Comparison of ENCODE assay signal across 8 cellular contexts in the genomic region with DNA sequence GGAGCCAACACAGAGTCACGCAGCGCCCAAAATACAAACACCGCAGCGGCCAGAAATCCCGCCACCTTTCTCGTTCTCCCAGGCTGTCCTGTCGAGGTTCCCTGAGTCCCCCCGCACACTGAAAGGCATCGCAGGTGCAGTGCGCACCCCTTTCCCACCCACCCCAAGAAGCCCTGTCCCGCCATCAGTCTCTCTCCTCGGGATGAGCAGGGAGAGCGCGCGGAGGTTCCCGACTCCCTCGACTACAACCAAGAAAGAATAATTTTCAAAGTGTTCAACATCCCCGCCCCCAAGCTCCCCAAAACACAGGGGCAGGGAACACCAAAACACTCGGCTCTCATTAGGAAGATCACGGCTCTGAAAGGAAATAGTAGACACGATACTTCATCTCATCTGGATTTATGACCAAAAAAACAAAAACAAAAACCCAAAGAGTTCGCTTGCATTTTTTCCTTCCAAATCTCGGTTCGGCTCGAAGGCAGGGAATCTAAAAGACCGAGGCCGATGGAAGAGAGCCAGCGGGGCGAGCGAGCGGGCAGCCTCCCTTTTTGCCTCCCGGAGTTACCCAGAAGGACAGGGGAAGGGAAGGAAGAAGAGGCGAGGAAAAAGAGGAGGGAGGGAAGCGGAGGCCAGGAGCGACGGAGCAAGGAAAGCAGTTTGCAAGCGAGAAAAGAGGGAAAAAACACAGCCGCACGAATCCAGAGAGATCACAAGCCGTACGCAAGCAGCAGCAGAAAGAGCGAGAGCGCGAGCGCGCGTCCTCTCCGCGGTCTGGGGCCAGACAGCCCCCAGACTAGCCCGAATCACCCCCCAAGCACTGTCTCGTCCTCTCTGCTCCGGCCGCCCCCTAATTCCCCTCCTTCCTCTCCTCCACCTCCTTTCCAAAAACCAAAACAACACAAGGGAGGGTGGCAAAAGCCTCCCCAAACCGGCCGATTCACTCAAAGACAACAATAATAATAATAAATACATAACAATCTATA. TPM values are rescaled to one million over a fixed set of nuclear protein-coding genes. Genes with fewer than 3 reads are reported as not detected.
A peak's percentile ranks its signal among the peaks of the same experiment; 100 is the strongest.
DNase-seq lines count a peak whose midpoint lies in the region; ATAC-seq and TF ChIP-seq lines count a peak whose summit lies in the region.

No MANE protein-coding gene starts in this region.

- no peak for TF ChIP-seq CTCF in DND-41 (IDR thresholded peaks at IDR 0.05; ENCODE audit: borderline replicate concordance, extremely low read depth, low read length, poor library complexity, severe bottlenecking)

- DNase-seq in DND-41 (peak; percentile 70), NCI-H2029 treated with DMSO at 0.1 percent for 48 hours (lab: John Stamatoyannopoulos, UW) (peak; percentile 32), lung microvascular endothelial cell (ENCODE audit: low read depth in 2 of 2) (peak; percentile 63 to 65)
- peak; percentile 56 for DNase-seq in activated CD4-positive, alpha-beta memory T cell treated with anti-CD3 and anti-CD28 coated beads, Interleukin-2, amount 10 ng/mL, durations not matched to agents 7 days and 5 days
- DNase-seq in effector memory CD4-positive, alpha-beta T cell: peak; percentile 26 to 45 (median 39)
- peak in 1 of 2 donors; percentile 81 for DNase-seq in stimulated activated effector memory CD8-positive, alpha-beta T cell treated with anti-CD3 and anti-CD28 coated beads, Interleukin-12 subunit alpha, Interleukin-12 subunit beta, amount 100 ng/mL, for 72 hours (ENCODE audit: low spot score in 2 of 2)

- peak overlapping the region; percentile 99 for H3K27ac ChIP-seq in DND-41 (ENCODE audit: low read length)
- H3K27ac ChIP-seq in effector memory CD4-positive, alpha-beta T cell (ENCODE audit: insufficient read depth, low read length, poor library complexity, severe bottlenecking): peak overlapping the region; percentile 95

- no peak overlapping the region for H2AFZ ChIP-seq in DND-41 (ENCODE audit: low read depth, low read length)

- CTCF ChIA-PET in activated CD4-positive, alpha-beta memory T cell treated with anti-CD3 and anti-CD28 coated beads, Interleukin-2, amount 10 ng/mL, durations not matched to agents 7 days and 5 days (lab: Charles Lee): interaction anchor here (0.9 to 5.2 kb wide), 22 partner anchors 9 to 1377 kb away, joined by 3 to 79 read pairs (median 6); a partner anchor contains a TSS

- H3K9me3 ChIP-seq in DND-41 (ENCODE audit: insufficient read depth, low read length, severe bottlenecking): no peaks in the 10 kb centered on the region
- H3K9me3 ChIP-seq in effector memory CD4-positive, alpha-beta T cell (ENCODE audit: control insufficient read depth, low read length): no peaks in the 10 kb centered on the region

- no peaks in the 10 kb centered on the region for H3K27me3 Mint-ChIP-seq in activated CD4-positive, alpha-beta memory T cell treated with anti-CD3 and anti-CD28 coated beads, Interleukin-2, amount 10 ng/mL, durations not matched to agents 7 days and 5 days

- H3K9me3 Mint-ChIP-seq in activated CD4-positive, alpha-beta memory T cell treated with anti-CD3 and anti-CD28 coated beads, Interleukin-2, amount 10 ng/mL, durations not matched to agents 7 days and 5 days: no peaks in the 10 kb centered on the region
- no peaks in the 10 kb centered on the region for H3K9me3 Mint-ChIP-seq in stimulated activated effector memory CD8-positive, alpha-beta T cell treated with anti-CD3 and anti-CD28 coated beads, Interleukin-12 subunit alpha, Interleukin-12 subunit beta, amount 100 ng/mL, for 72 hours

- ATAC-seq in DND-41 (ENCODE audit: insufficient read depth, low read depth): peak; percentile 13
- ATAC-seq in stimulated activated effector memory CD8-positive, alpha-beta T cell treated with anti-CD3 and anti-CD28 coated beads, Interleukin-12 subunit alpha, Interleukin-12 subunit beta, amount 100 ng/mL, for 72 hours: no peak
- no peak for ATAC-seq in GM21786 (IDR thresholded peaks at IDR 0.05; ENCODE audit: unreplicated experiment)
- ATAC-seq in HG03108 (IDR thresholded peaks at IDR 0.05; ENCODE audit: unreplicated experiment): no peak

- H3K36me3 Mint-ChIP-seq in activated CD4-positive, alpha-beta memory T cell treated with anti-CD3 and anti-CD28 coated beads, Interleukin-2, amount 10 ng/mL, durations not matched to agents 7 days and 5 days (ENCODE audit: low read depth): peaks cover 24% of the 10 kb centered on the region
- H3K36me3 Mint-ChIP-seq in stimulated activated effector memory CD8-positive, alpha-beta T cell treated with anti-CD3 and anti-CD28 coated beads, Interleukin-12 subunit alpha, Interleukin-12 subunit beta, amount 100 ng/mL, for 72 hours: peaks cover 66% of the 10 kb centered on the region

- no peaks in the 10 kb centered on the region; the same call in 1 of the 2 replicates for H3K36me3 ChIP-seq in DND-41 (ENCODE audit: insufficient read depth, low read length)
- no peaks in the 10 kb centered on the region for H3K36me3 ChIP-seq in effector memory CD4-positive, alpha-beta T cell (ENCODE audit: control insufficient read depth, insufficient read depth, low read length)

- peak overlapping the region; percentile 75 to 89 for H3K4me3 ChIP-seq in DND-41 (ENCODE audit: low read depth in 1 of 2, low read length in 2 of 2)
- H3K4me3 ChIP-seq in effector memory CD4-positive, alpha-beta T cell (ENCODE audit: insufficient read depth, low read depth, low read length, poor library complexity, severe bottlenecking): peak overlapping the region; percentile 94

- peak overlapping the region; percentile 99 for H3K27ac Mint-ChIP-seq in activated CD4-positive, alpha-beta memory T cell treated with anti-CD3 and anti-CD28 coated beads, Interleukin-2, amount 10 ng/mL, durations not matched to agents 7 days and 5 days
- peak overlapping the region; percentile 100 for H3K27ac Mint-ChIP-seq in stimulated activated effector memory CD8-positive, alpha-beta T cell treated with anti-CD3 and anti-CD28 coated beads, Interleukin-12 subunit alpha, Interleukin-12 subunit beta, amount 100 ng/mL, for 72 hours

- H3K79me2 ChIP-seq in DND-41 (ENCODE audit: insufficient read depth, low read length): peaks cover 66% of the 10 kb centered on the region

- peaks cover 54% of the 10 kb centered on the region for H3K4me1 ChIP-seq in DND-41 (ENCODE audit: insufficient read depth, low read length)
- peaks cover 30% of the 10 kb centered on the region for H3K4me1 ChIP-seq in effector memory CD4-positive, alpha-beta T cell (ENCODE audit: control insufficient read depth, insufficient read depth, low read length, poor library complexity, severe bottlenecking)

- peak overlapping the region; percentile 89 for H3K4me2 ChIP-seq in DND-41 (ENCODE audit: insufficient read depth, low read length)

- H3K4me1 Mint-ChIP-seq in activated CD4-positive, alpha-beta memory T cell treated with anti-CD3 and anti-CD28 coated beads, Interleukin-2, amount 10 ng/mL, durations not matched to agents 7 days and 5 days: peaks cover 55% of the 10 kb centered on the region
- H3K4me1 Mint-ChIP-seq in stimulated activated effector memory CD8-positive, alpha-beta T cell treated with anti-CD3 and anti-CD28 coated beads, Interleukin-12 subunit alpha, Interleukin-12 subunit beta, amount 100 ng/mL, for 72 hours: peaks cover 62% of the 10 kb centered on the region

- no peaks in the 10 kb centered on the region for H4K20me1 ChIP-seq in DND-41 (ENCODE audit: insufficient read depth, low read length)

- no peaks in the 10 kb centered on the region for H3K27me3 ChIP-seq in DND-41 (ENCODE audit: insufficient read depth, low read length, poor library complexity)
- H3K27me3 ChIP-seq in effector memory CD4-positive, alpha-beta T cell (replicated peaks; ENCODE audit: control insufficient read depth, insufficient read depth, low read length, poor library complexity, severe bottlenecking): no peaks in the 10 kb centered on the region

- H3K9ac ChIP-seq in DND-41 (ENCODE audit: low read depth, low read length): peak overlapping the region; percentile 99

- H3K4me3 Mint-ChIP-seq in activated CD4-positive, alpha-beta memory T cell treated with anti-CD3 and anti-CD28 coated beads, Interleukin-2, amount 10 ng/mL, durations not matched to agents 7 days and 5 days: peak overlapping the region; percentile 89
- H3K4me3 Mint-ChIP-seq in stimulated activated effector memory CD8-positive, alpha-beta T cell treated with anti-CD3 and anti-CD28 coated beads, Interleukin-12 subunit alpha, Interleukin-12 subunit beta, amount 100 ng/mL, for 72 hours: peak overlapping the region; percentile 100

- POLR2A ChIA-PET in activated CD4-positive, alpha-beta memory T cell treated with anti-CD3 and anti-CD28 coated beads, Interleukin-2, amount 10 ng/mL, durations not matched to agents 7 days and 5 days (lab: Charles Lee): interaction anchor here (0.7 to 9.2 kb wide), 40 partner anchors 10 to 1399 kb away, joined by 3 to 251 read pairs (median 6); a partner anchor contains a TSS

RNA-seq across cellular contexts. Expression of a gene that starts 0.8 kb away (rescaled TPM):
- total RNA-seq in activated CD4-positive, alpha-beta memory T cell treated with anti-CD3 and anti-CD28 coated beads, Interleukin-2, amount 10 ng/mL, durations not matched to agents 7 days and 5 days: 10 to 100 TPM; 30.4 to 33.4 TPM
- 1.5 and 1.8 TPM in 2 replicates for total RNA-seq in lung microvascular endothelial cell

RNA-seq across cellular contexts. Expression of a gene that starts 42.1 kb away (rescaled TPM):
- total RNA-seq in activated CD4-positive, alpha-beta memory T cell treated with anti-CD3 and anti-CD28 coated beads, Interleukin-2, amount 10 ng/mL, durations not matched to agents 7 days and 5 days: not detected
- total RNA-seq in lung microvascular endothelial cell: not detected in 2 replicates

Comparison
In these comparisons a context has a peak if more than half of its experiments do, and no peak if none do; other contexts are left out.
1. RNA of a gene that starts 0.8 kb away (total RNA-seq): 30.4 to 33.4 TPM in activated CD4-positive, alpha-beta memory T cell treated with anti-CD3 and anti-CD28 coated beads, Interleukin-2, amount 10 ng/mL, durations not matched to agents 7 days and 5 days; 1.5 to 1.8 TPM in lung microvascular endothelial cell; every median in the first group is over 10 times any median in the second.